In the genomic region with DNA sequence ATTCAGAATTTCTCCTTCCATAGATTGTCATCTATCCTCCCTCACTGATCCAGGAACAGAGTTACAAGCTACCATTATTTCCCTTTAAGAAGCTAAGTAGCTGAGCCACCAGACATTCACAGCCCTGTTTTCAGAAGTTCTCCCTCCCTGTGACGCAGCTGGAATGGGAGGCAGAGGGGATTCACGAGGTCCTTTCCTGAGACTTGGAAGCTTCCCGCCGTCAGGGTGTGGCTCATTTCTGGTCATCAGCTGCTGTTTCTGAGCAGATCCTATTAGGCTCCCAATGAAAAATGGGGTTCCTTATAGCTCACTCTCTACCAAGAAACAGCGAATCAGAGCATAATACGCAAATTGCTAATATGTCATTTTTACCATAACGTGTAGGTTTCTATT, we compare ENCODE assay signal across 17 cellular contexts.
"Had no signal": no experiment of that assay in that cellular context is flagged by ENCODE, and none has a peak within 500 bp of the region (broad histone marks: within the 10 kb centered on the region; RNA-seq: fewer than 3 reads in every experiment).

No MANE protein-coding gene starts in this region.

- ATAC-seq: activated CD4-positive, CD25-positive, alpha-beta regulatory T cell treated with anti-CD3 and anti-CD28 coated beads, Interleukin-2, amount 50 U/mL, for 24 hours; activated CD8-positive, alpha-beta memory T cell treated with anti-CD3 and anti-CD28 coated beads, Interleukin-2, amount 10 ng/mL, durations not matched to agents 7 days and 5 days; activated naive CD4-positive, alpha-beta T cell treated with anti-CD3 and anti-CD28 coated beads, Interleukin-2, amount 50 U/mL, for 72 hours; left lobe of liver; psoas muscle had no signal

- H3K27me3 ChIP-seq: brain microvascular endothelial cell, dorsolateral prefrontal cortex, neutrophil had no signal

- DNase-seq: activated CD8-positive, alpha-beta memory T cell treated with anti-CD3 and anti-CD28 coated beads, Interleukin-2, amount 10 ng/mL, durations not matched to agents 7 days and 5 days; activated effector memory CD4-positive, alpha-beta T cell treated with Interleukin-2 at 50 U/mL for 16 hours; activated T-cell treated with anti-CD3 and anti-CD28 coated beads, Interleukin-2, amount 50 U/mL, for 24 hours; amygdala; brain microvascular endothelial cell; dorsolateral prefrontal cortex; glutamatergic neuron; stimulated activated CD4-positive, alpha-beta T cell treated with anti-CD3 and anti-CD28 coated beads, Interleukin-15, amount 100 ng/mL, for 24 hours; stimulated activated CD4-positive, alpha-beta T cell treated with anti-CD3 and anti-CD28 coated beads, Interleukin-4, amount 100 ng/mL, for 24 hours; T-helper 2 cell had no signal

- H3K27ac Mint-ChIP-seq: activated CD8-positive, alpha-beta memory T cell treated with anti-CD3 and anti-CD28 coated beads, Interleukin-2, amount 10 ng/mL, durations not matched to agents 7 days and 5 days; activated naive CD4-positive, alpha-beta T cell treated with anti-CD3 and anti-CD28 coated beads, Interleukin-2, amount 50 U/mL, for 72 hours; activated T-cell treated with anti-CD3 and anti-CD28 coated beads, Interleukin-2, amount 50 U/mL, for 24 hours; stimulated activated naive CD8-positive, alpha-beta T cell treated with anti-CD3 and anti-CD28 coated beads, Interleukin-15, Interleukin-2, amounts not matched to agents 100 ng/mL and 50 ng/mL, for 24 hours had no signal

- H3K4me1 ChIP-seq: psoas muscle had no signal

- H3K36me3 ChIP-seq: brain microvascular endothelial cell, neutrophil, thoracic aorta had no signal

- H3K4me3 ChIP-seq: dorsolateral prefrontal cortex, psoas muscle, thoracic aorta had no signal

- H3K27ac ChIP-seq: brain microvascular endothelial cell, dorsolateral prefrontal cortex, neutrophil, psoas muscle, thoracic aorta had no signal

- H3K36me3 Mint-ChIP-seq: activated naive CD4-positive, alpha-beta T cell treated with anti-CD3 and anti-CD28 coated beads, Interleukin-2, amount 50 U/mL, for 72 hours had no signal

- H3K27me3 Mint-ChIP-seq: activated CD8-positive, alpha-beta memory T cell treated with anti-CD3 and anti-CD28 coated beads, Interleukin-2, amount 10 ng/mL, durations not matched to agents 7 days and 5 days; activated T-cell treated with anti-CD3 and anti-CD28 coated beads, Interleukin-2, amount 50 U/mL, for 24 hours had no signal

- H3K9me3 ChIP-seq: neutrophil, psoas muscle, thoracic aorta had no signal

- H3K9me3 Mint-ChIP-seq: activated T-cell treated with anti-CD3 and anti-CD28 coated beads, Interleukin-2, amount 50 U/mL, for 24 hours; stimulated activated naive CD8-positive, alpha-beta T cell treated with anti-CD3 and anti-CD28 coated beads, Interleukin-15, Interleukin-2, amounts not matched to agents 100 ng/mL and 50 ng/mL, for 24 hours had no signal

- H3K4me3 Mint-ChIP-seq: activated CD8-positive, alpha-beta memory T cell treated with anti-CD3 and anti-CD28 coated beads, Interleukin-2, amount 10 ng/mL, durations not matched to agents 7 days and 5 days; activated T-cell treated with anti-CD3 and anti-CD28 coated beads, Interleukin-2, amount 50 U/mL, for 24 hours; stimulated activated naive CD8-positive, alpha-beta T cell treated with anti-CD3 and anti-CD28 coated beads, Interleukin-15, Interleukin-2, amounts not matched to agents 100 ng/mL and 50 ng/mL, for 24 hours had no signal
